In the genomic region with DNA sequence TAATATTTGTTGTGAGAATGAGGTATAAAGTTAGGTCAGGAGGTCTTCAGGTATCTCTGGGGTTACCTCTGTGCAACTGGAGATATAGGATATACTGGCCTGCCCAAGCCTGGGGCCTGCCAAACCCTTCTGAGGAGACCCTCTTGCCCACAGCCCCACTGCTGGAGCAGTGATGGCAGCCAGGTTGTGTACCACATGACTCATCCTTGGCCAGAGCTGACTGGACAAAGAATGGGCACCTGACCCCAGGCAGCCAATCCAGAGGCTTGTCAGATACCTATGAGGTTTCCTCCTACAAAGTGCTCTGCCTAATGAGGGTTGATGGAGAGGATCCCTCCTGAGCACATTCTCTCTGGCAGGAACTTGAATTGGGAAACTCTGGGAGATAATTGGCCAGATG, we compare ENCODE assay signal across 2 cellular contexts.
TF ChIP-seq lines count a peak whose summit lies in the region.

No MANE protein-coding gene starts in this region.

TF ChIP-seq in IMR-90, 13 proteins besides CTCF, POLR2A, EP300 and RAD21:
- TF ChIP-seq, protein P1, sequence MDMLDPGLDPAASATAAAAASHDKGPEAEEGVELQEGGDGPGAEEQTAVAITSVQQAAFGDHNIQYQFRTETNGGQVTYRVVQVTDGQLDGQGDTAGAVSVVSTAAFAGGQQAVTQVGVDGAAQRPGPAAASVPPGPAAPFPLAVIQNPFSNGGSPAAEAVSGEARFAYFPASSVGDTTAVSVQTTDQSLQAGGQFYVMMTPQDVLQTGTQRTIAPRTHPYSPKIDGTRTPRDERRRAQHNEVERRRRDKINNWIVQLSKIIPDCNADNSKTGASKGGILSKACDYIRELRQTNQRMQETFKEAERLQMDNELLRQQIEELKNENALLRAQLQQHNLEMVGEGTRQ (IDR thresholded peaks at IDR 0.05; ENCODE audit: low read depth, low read length) = peak; percentile 81
- TF ChIP-seq MAZ (IDR thresholded peaks at IDR 0.05; ENCODE audit: borderline replicate concordance, low read depth, low read length) = no peak

TF ChIP-seq in GM12878, 131 proteins besides CTCF, POLR2A, EP300 and RAD21:
- TF ChIP-seq EZH2 (IDR thresholded peaks at IDR 0.05; ENCODE audit: borderline replicate concordance, control insufficient read depth, low read depth, low read length) = no peak
- TF ChIP-seq, protein P2, sequence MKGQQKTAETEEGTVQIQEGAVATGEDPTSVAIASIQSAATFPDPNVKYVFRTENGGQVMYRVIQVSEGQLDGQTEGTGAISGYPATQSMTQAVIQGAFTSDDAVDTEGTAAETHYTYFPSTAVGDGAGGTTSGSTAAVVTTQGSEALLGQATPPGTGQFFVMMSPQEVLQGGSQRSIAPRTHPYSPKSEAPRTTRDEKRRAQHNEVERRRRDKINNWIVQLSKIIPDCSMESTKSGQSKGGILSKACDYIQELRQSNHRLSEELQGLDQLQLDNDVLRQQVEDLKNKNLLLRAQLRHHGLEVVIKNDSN (IDR thresholded peaks at IDR 0.05; ENCODE audit: borderline replicate concordance, extremely low read length, insufficient read depth, low read depth, low read length) = peak; percentile 36
TF ChIP-seq in GM12878: peak in this region for 1.
